In the genomic region with DNA sequence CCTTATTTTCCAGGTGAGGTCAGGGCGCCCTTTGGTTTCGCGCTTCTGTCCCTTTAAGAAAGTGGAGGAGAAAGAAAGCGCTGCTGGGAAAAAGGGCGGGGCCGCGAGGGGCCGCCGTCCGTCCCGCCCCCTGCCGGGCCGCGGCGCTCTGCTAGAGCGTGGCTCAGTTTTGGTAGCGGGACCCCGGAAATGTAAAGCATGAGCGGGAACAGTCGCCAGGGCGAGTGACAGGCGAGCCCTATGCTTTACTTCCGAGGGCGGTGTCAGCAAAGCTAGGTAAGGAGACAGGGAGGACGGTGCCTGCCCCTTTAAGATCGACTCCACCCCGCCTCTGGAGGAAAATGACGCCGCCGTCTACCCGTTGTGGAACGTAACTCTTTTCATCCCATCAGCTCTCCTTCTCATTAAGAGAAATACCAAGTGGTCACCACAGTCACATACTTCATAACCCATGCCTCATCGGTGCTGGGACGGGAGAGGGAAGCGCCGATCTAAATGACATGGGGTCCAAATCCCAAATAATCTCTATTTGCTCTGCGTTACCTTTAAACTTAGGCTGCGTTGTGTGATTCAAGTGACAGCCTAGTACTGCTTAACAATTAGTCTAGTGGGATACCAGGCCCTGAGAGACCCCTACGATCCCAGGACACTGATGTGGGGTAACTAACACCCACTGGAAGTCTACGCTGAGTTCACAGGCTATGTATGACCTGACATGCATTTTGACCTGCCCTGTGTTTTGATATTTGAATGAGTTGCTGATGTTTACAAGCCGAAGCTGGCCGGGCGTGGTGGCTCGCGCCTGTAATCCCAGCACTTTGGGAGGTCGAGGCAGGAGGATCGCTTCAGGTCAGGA, we compare ENCODE assay signal across 7 cellular contexts. TPM values are rescaled to one million over a fixed set of nuclear protein-coding genes. Genes with fewer than 3 reads are reported as not detected.
DNase-seq lines count a peak whose midpoint lies in the region; ATAC-seq and TF ChIP-seq lines count a peak whose summit lies in the region.

Gene ETFBKMT, plus strand, starts transcription at position 602 of the 856 bp plus-strand sequence. CDS start 2,266 bp downstream, outside the sequence.

- WGBS in hepatocyte (ENCODE audit: low lambda C conversion rate, missing lambda C conversion rate) = 7% methylated on average over 47 of the region's 47 CpGs

- TF ChIP-seq CTCF in hepatocyte (IDR thresholded peaks at IDR 0.05; ENCODE audit: poor library complexity) = peak; percentile 43

- no peaks in the 10 kb centered on the region for H4K20me1 ChIP-seq in hepatocyte (ENCODE audit: insufficient read depth, poor library complexity, severe bottlenecking)

- H3K4me3 ChIP-seq in hepatocyte = peak within 1 kb of the TSS; percentile 53

- H3K4me2 ChIP-seq in hepatocyte = peak within 1 kb of the TSS; percentile 72

- no peaks in the 10 kb centered on the region for H3K9me2 ChIP-seq in hepatocyte (replicated peaks; ENCODE audit: insufficient read depth)

- H3K27ac ChIP-seq in hepatocyte = peak within 1 kb of the TSS; percentile 89

- H3K79me2 ChIP-seq in hepatocyte = no peaks in the 10 kb centered on the region

- peak within 1 kb of the TSS; percentile 81 for H2AFZ ChIP-seq in hepatocyte

- ATAC-seq in GM18499 (IDR thresholded peaks at IDR 0.05; ENCODE audit: insufficient read depth, unreplicated experiment) = peak; percentile 99
- peak; percentile 97 for ATAC-seq in HG02943 (IDR thresholded peaks at IDR 0.05; ENCODE audit: low read depth, unreplicated experiment)

- peaks cover 10% of the 10 kb centered on the region for H3K4me1 ChIP-seq in hepatocyte (ENCODE audit: insufficient read depth)

- H3K36me3 ChIP-seq in hepatocyte (replicated peaks; ENCODE audit: insufficient read depth, low read depth) = no peaks in the 10 kb centered on the region

- DNase-seq in NCI-H187 treated with DMSO at 0.1 percent for 48 hours (lab: John Stamatoyannopoulos, UW) (peak; percentile 91), T-helper 22 cell (ENCODE audit: low read depth) (peak; percentile 89), astrocyte of the hippocampus (ENCODE audit: low read depth, low spot score) (peak; percentile 93), hepatocyte (ENCODE audit: low spot score) (peak; percentile 92), renal cortical epithelial cell (ENCODE audit: low read depth) (peak; percentile 91)

- H3K9me3 ChIP-seq in hepatocyte (ENCODE audit: low read depth) = no peaks in the 10 kb centered on the region

- no peaks in the 10 kb centered on the region for H3K27me3 ChIP-seq in hepatocyte

RNA-seq across cellular contexts. Expression of gene ETFBKMT, which starts in this region (rescaled TPM):
- total RNA-seq in hepatocyte = 4.9 and 5.4 TPM in 2 replicates
- 2.0 and 4.7 TPM in 2 replicates for polyA plus RNA-seq in hepatocyte
- total RNA-seq in renal cortical epithelial cell = 1.4 and 4.3 TPM in 2 replicates

Comparison
In these comparisons a context has a peak if more than half of its experiments do, and no peak if none do; other contexts are left out.
1. Peak in every context shown above with its lines: DNase-seq, ATAC-seq, H3K4me3 ChIP-seq and H3K27ac ChIP-seq.